Comparison of ENCODE assay signal across 8 cellular contexts in the genomic region with DNA sequence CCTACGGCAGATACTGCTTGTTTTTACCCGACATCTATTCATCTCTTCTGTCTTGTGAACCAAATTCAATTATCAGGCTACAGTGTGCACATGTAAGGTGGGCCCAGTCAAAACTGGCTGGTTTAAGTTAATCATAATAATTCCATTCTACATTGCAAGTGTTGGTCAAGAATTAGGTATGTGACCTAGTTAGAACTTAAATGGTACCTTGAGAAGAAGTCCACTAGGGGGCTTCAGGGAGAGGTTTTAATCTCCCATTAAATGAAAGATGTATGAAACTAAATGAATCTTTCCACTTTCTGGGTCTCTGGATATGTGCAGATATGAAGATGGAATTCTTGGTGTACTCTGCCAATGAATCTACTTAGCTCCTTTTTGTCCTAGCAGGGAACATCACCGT.
DNase-seq lines count a peak whose midpoint lies in the region; ATAC-seq and TF ChIP-seq lines count a peak whose summit lies in the region.

No MANE protein-coding gene starts in this region.

- H3K4me3 ChIP-seq in lower lobe of right lung, result no peak overlapping the region

- DNase-seq in CD4-positive, alpha-beta T cell, result no peak
- DNase-seq in HS-27A (ENCODE audit: low read depth), result peak; percentile 24
- DNase-seq in astrocyte of the hippocampus (ENCODE audit: low read depth, low spot score), result peak; percentile 22
- DNase-seq in lower lobe of right lung, result no peak
- DNase-seq in DMS114 treated with DMSO at 0.1 percent for 48 hours (lab: John Stamatoyannopoulos, UW; ENCODE audit: unreplicated experiment), result no peak
- no peak for DNase-seq in putamen (ENCODE audit: low spot score)
- no peak for DNase-seq in activated T-cell treated with anti-CD3 and anti-CD28 coated beads, Interleukin-2, amount 50 U/mL, for 24 hours

- intact Hi-C loops in CD4-positive, alpha-beta T cell (cut with DNase I, micrococcal nuclease), result no loop called here
- intact Hi-C loops in lower lobe of right lung (cut with DNase I), result no loop called here

- H3K27me3 Mint-ChIP-seq in CD4-positive, alpha-beta T cell, result peaks cover 8% of the 10 kb centered on the region
- H3K27me3 Mint-ChIP-seq in activated T-cell treated with anti-CD3 and anti-CD28 coated beads, Interleukin-2, amount 50 U/mL, for 24 hours, result peaks cover 4% of the 10 kb centered on the region

- no peak overlapping the region for H3K4me3 Mint-ChIP-seq in CD4-positive, alpha-beta T cell
- no peak overlapping the region for H3K4me3 Mint-ChIP-seq in activated T-cell treated with anti-CD3 and anti-CD28 coated beads, Interleukin-2, amount 50 U/mL, for 24 hours

- H3K4me1 ChIP-seq in lower lobe of right lung, result no peaks in the 10 kb centered on the region

- H3K4me1 Mint-ChIP-seq in CD4-positive, alpha-beta T cell (ENCODE audit: low read depth), result no peaks in the 10 kb centered on the region
- no peaks in the 10 kb centered on the region for H3K4me1 Mint-ChIP-seq in activated T-cell treated with anti-CD3 and anti-CD28 coated beads, Interleukin-2, amount 50 U/mL, for 24 hours (ENCODE audit: low read depth)

- H3K27ac ChIP-seq in CD4-positive, alpha-beta T cell (ENCODE audit: low read depth, low read length), result no peak overlapping the region
- no peak overlapping the region for H3K27ac ChIP-seq in lower lobe of right lung

- H3K36me3 ChIP-seq in lower lobe of right lung, result no peaks in the 10 kb centered on the region

- no peaks in the 10 kb centered on the region for H3K9me3 ChIP-seq in CD4-positive, alpha-beta T cell (ENCODE audit: control insufficient read depth, low read length)
- no peaks in the 10 kb centered on the region for H3K9me3 ChIP-seq in lower lobe of right lung

- POLR2A ChIA-PET in CD4-positive, alpha-beta T cell (lab: Charles Lee), result no interaction called here

- no peaks in the 10 kb centered on the region for H3K36me3 Mint-ChIP-seq in CD4-positive, alpha-beta T cell (ENCODE audit: low read depth)
- no peaks in the 10 kb centered on the region for H3K36me3 Mint-ChIP-seq in activated T-cell treated with anti-CD3 and anti-CD28 coated beads, Interleukin-2, amount 50 U/mL, for 24 hours (ENCODE audit: low read depth)

- H3K27ac Mint-ChIP-seq in CD4-positive, alpha-beta T cell, result no peak overlapping the region
- no peak overlapping the region for H3K27ac Mint-ChIP-seq in activated T-cell treated with anti-CD3 and anti-CD28 coated beads, Interleukin-2, amount 50 U/mL, for 24 hours

- TF ChIP-seq CTCF in CD4-positive, alpha-beta T cell (IDR thresholded peaks at IDR 0.05), result peak; percentile 28
- TF ChIP-seq CTCF in lower lobe of right lung (IDR thresholded peaks at IDR 0.05), result peak; percentile 48

- ATAC-seq in CD4-positive, alpha-beta T cell (ENCODE audit: poor library complexity), result no peak
- no peak for ATAC-seq in lower lobe of right lung
- ATAC-seq in HG03135 (IDR thresholded peaks at IDR 0.05; ENCODE audit: unreplicated experiment), result no peak

- H3K27me3 ChIP-seq in CD4-positive, alpha-beta T cell (ENCODE audit: control insufficient read depth, insufficient read depth, low read length), result peaks cover 7% of the 10 kb centered on the region
- no peaks in the 10 kb centered on the region for H3K27me3 ChIP-seq in lower lobe of right lung (ENCODE audit: low read depth)

- CTCF ChIA-PET in CD4-positive, alpha-beta T cell (lab: Charles Lee), result no interaction called here

- no peaks in the 10 kb centered on the region for H3K9me3 Mint-ChIP-seq in CD4-positive, alpha-beta T cell
- no peaks in the 10 kb centered on the region for H3K9me3 Mint-ChIP-seq in activated T-cell treated with anti-CD3 and anti-CD28 coated beads, Interleukin-2, amount 50 U/mL, for 24 hours

Comparison
In these comparisons a context has a peak if more than half of its experiments do, and no peak if none do; other contexts are left out.
1. DNase-seq: peak in HS-27A (single experiment) and astrocyte of the hippocampus (single experiment); none in CD4-positive, alpha-beta T cell (0 of 10), lower lobe of right lung (single experiment), DMS114 treated with DMSO at 0.1 percent for 48 hours (single experiment), putamen (single experiment) and activated T-cell treated with anti-CD3 and anti-CD28 coated beads, Interleukin-2, amount 50 U/mL, for 24 hours (single experiment).